17 cellular contexts compared by ENCODE assay signal in the genomic region with DNA sequence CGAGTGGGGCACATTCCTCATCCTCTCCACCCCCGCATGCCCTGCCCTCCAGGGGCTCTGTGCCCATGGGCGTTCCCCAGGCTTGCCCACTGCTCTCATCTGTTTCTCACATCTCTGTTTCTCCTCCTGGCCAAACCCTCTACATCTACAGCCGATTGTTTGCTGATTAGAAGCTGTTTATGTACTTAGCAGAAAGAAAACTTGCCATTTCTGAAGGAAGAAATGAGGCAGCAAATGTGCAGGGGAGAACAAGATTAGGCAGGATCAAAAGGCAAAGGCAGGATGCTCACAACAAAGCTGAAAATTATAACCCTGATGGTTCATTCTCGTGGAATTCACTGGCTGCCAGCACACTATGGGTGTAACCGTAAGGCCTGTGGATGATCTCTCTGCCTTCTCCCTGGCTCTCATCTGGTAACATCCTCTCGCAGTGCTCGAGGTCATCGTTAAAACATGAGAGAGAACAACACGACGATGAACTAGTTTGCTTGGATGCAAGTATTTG.
A peak's percentile ranks its signal among the peaks of the same experiment; 100 is the strongest.
DNase-seq lines count a peak whose midpoint lies in the region; ATAC-seq lines count a peak whose summit lies in the region.
"Had no signal": no experiment of that assay in that cellular context is flagged by ENCODE, and none has a peak within 500 bp of the region (broad histone marks: within the 10 kb centered on the region; RNA-seq: fewer than 3 reads in every experiment).

No MANE protein-coding gene starts in this region.

- intact Hi-C loops in activated CD4-positive, alpha-beta T cell treated with anti-CD3 and anti-CD28 coated beads for 36 hours (cut with DNase I, micrococcal nuclease), result no loop called here

- peak overlapping the region; percentile 72 for H2AFZ ChIP-seq in ACC112 (ENCODE audit: low read length, unreplicated experiment)

- H3K27ac Mint-ChIP-seq in activated CD4-positive, alpha-beta T cell treated with anti-CD3 and anti-CD28 coated beads for 36 hours, result no peak overlapping the region
- H3K27ac Mint-ChIP-seq: activated CD8-positive, alpha-beta T cell treated with anti-CD3 and anti-CD28 coated beads, Interleukin-2, amount 10 ng/mL, durations not matched to agents 7 days and 5 days; activated naive CD8-positive, alpha-beta T cell had no signal

- no peaks in the 10 kb centered on the region for H3K79me2 ChIP-seq in ACC112 (ENCODE audit: control insufficient read depth, insufficient read depth, low read length, unreplicated experiment)

- ATAC-seq in activated CD4-positive, alpha-beta T cell treated with anti-CD3 and anti-CD28 coated beads for 36 hours, result no peak
- ATAC-seq: activated CD8-positive, alpha-beta T cell treated with anti-CD3 and anti-CD28 coated beads, Interleukin-2, amount 10 ng/mL, durations not matched to agents 7 days and 5 days had no signal

- peak overlapping the region; percentile 72 for H3K4me3 ChIP-seq in ACC112 (ENCODE audit: low read depth, low read length)
- H3K4me3 ChIP-seq: BLaER1, HAP-1, SK-N-MC had no signal

- CTCF ChIA-PET in activated CD4-positive, alpha-beta T cell treated with anti-CD3 and anti-CD28 coated beads for 36 hours (lab: Charles Lee), result no interaction called here

- H3K36me3 ChIP-seq in ACC112 (ENCODE audit: insufficient read depth, low read length), result no peaks in the 10 kb centered on the region
- H3K36me3 ChIP-seq: BLaER1, HAP-1 had no signal

- no peak overlapping the region for H3K4me3 Mint-ChIP-seq in activated CD4-positive, alpha-beta T cell treated with anti-CD3 and anti-CD28 coated beads for 36 hours
- H3K4me3 Mint-ChIP-seq: activated CD8-positive, alpha-beta T cell treated with anti-CD3 and anti-CD28 coated beads, Interleukin-2, amount 10 ng/mL, durations not matched to agents 7 days and 5 days; activated naive CD8-positive, alpha-beta T cell had no signal

- DNase-seq in HPDE6-E6E7 (ENCODE audit: extremely low spot score) (peak; percentile 72), amniotic epithelial cell (ENCODE audit: low read depth) (peak; percentile 84), iris pigment epithelial cell (ENCODE audit: low read depth) (peak; percentile 92), GM19238 (ENCODE audit: insufficient read length, low spot score) (no peak), KBM-7 (no peak), anterior cingulate cortex (lab: John Stamatoyannopoulos, UW) (no peak)
- no peak for DNase-seq in activated CD4-positive, alpha-beta T cell treated with anti-CD3 and anti-CD28 coated beads for 36 hours
- DNase-seq: activated CD8-positive, alpha-beta T cell treated with anti-CD3 and anti-CD28 coated beads, Interleukin-2, amount 10 ng/mL, durations not matched to agents 7 days and 5 days; effector CD4-positive, alpha-beta T cell; MV-4-11; NCI-H524 treated with DMSO at 0.1 percent for 48 hours; stimulated activated CD4-positive, alpha-beta T cell treated with anti-CD3 and anti-CD28 coated beads, Interleukin-12 subunit alpha, Interleukin-12 subunit beta, amount 100 ng/mL, for 4 hours had no signal

- POLR2A ChIA-PET in activated CD4-positive, alpha-beta T cell treated with anti-CD3 and anti-CD28 coated beads for 36 hours (lab: Charles Lee), result no interaction called here

- H3K27ac ChIP-seq in ACC112 (ENCODE audit: low read depth, low read length), result peak overlapping the region; percentile 98
- H3K27ac ChIP-seq: BLaER1, SK-N-MC had no signal

- in situ Hi-C loops in KBM-7 (cut with MboI; ENCODE audit: low pct_unique_long_range_greater_than_20kb, low sequenced_read_pairs), result no loop called here

- peaks cover 38% of the 10 kb centered on the region for H3K4me1 ChIP-seq in ACC112 (ENCODE audit: control insufficient read depth, insufficient read depth, low read length, unreplicated experiment)
- H3K4me1 ChIP-seq: HAP-1 had no signal

- no peaks in the 10 kb centered on the region for H3K9me3 Mint-ChIP-seq in activated CD4-positive, alpha-beta T cell treated with anti-CD3 and anti-CD28 coated beads for 36 hours (ENCODE audit: low read depth)

- peaks cover 11% of the 10 kb centered on the region for H3K4me1 Mint-ChIP-seq in activated CD4-positive, alpha-beta T cell treated with anti-CD3 and anti-CD28 coated beads for 36 hours

- H3K36me3 Mint-ChIP-seq in activated CD4-positive, alpha-beta T cell treated with anti-CD3 and anti-CD28 coated beads for 36 hours (ENCODE audit: low read depth), result no peaks in the 10 kb centered on the region
- H3K36me3 Mint-ChIP-seq: activated naive CD8-positive, alpha-beta T cell had no signal

- H3K27me3 ChIP-seq in ACC112 (ENCODE audit: insufficient read depth, low read length), result no peaks in the 10 kb centered on the region
- H3K27me3 ChIP-seq: BLaER1 had no signal

- H3K27me3 Mint-ChIP-seq in activated CD4-positive, alpha-beta T cell treated with anti-CD3 and anti-CD28 coated beads for 36 hours, result peaks cover 18% of the 10 kb centered on the region
- H3K27me3 Mint-ChIP-seq: activated naive CD8-positive, alpha-beta T cell had no signal

Comparison
In these comparisons a context has a peak if more than half of its experiments do, and no peak if none do; other contexts are left out.
1. DNase-seq: peak in HPDE6-E6E7 (single experiment), amniotic epithelial cell (single experiment) and iris pigment epithelial cell (single experiment); none in GM19238 (single experiment), KBM-7 (single experiment), anterior cingulate cortex (0 of 58) and activated CD4-positive, alpha-beta T cell treated with anti-CD3 and anti-CD28 coated beads for 36 hours (single experiment).